ENCODE assay signal across 16 cellular contexts in the genomic region with DNA sequence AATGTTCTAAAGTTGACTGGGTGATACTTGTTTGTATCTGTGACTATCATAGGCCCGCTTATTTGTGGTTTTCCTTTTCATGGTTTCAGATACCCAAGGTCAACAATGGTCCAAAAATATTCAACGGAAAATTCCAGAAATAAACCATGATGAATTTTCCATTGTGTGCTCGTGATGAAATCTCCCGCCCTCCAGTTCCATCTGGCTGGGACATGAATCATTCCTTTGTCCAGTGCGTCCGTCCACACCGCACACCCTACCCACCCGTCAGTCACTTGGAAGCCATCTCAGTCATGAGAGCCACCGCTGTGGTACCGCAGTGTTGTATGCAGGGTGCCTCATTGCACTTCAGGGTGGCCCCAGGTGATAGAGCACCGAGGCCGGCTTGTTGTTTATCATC.
DNase-seq lines count a peak whose midpoint lies in the region; ATAC-seq and TF ChIP-seq lines count a peak whose summit lies in the region.
"Had no signal": no experiment of that assay in that cellular context is flagged by ENCODE, and none has a peak within 500 bp of the region (broad histone marks: within the 10 kb centered on the region; RNA-seq: fewer than 3 reads in every experiment).

No MANE protein-coding gene starts in this region.

- peak overlapping the region in 1 of 5 experiments; percentile 16 for H3K4me3 Mint-ChIP-seq in brain
- H3K4me3 Mint-ChIP-seq: activated CD4-positive, alpha-beta T cell treated with anti-CD3 and anti-CD28 coated beads, Interleukin-2, amount 10 ng/mL, durations not matched to agents 7 days and 5 days; CD8-positive, alpha-beta memory T cell had no signal

- peaks cover 65% of the 10 kb centered on the region for H3K4me1 Mint-ChIP-seq in brain
- H3K4me1 Mint-ChIP-seq: activated CD4-positive, alpha-beta T cell treated with anti-CD3 and anti-CD28 coated beads, Interleukin-2, amount 10 ng/mL, durations not matched to agents 7 days and 5 days; CD8-positive, alpha-beta memory T cell had no signal

- no peaks in the 10 kb centered on the region for H3K27me3 Mint-ChIP-seq in brain

- CTCF ChIA-PET in HEK293T (lab: Yijun Ruan, JAX): no interaction called here

- peak overlapping the region in 3 of 5 experiments; percentile 15 to 98 (median 63) for H3K27ac Mint-ChIP-seq in brain
- H3K27ac Mint-ChIP-seq: activated CD4-positive, alpha-beta T cell treated with anti-CD3 and anti-CD28 coated beads, Interleukin-2, amount 10 ng/mL, durations not matched to agents 7 days and 5 days; CD8-positive, alpha-beta memory T cell had no signal

- peaks cover 0 to 11% (median 3%) of the 10 kb centered on the region in 5 experiments for H3K9me3 Mint-ChIP-seq in brain
- H3K9me3 Mint-ChIP-seq: activated CD4-positive, alpha-beta T cell treated with anti-CD3 and anti-CD28 coated beads, Interleukin-2, amount 10 ng/mL, durations not matched to agents 7 days and 5 days had no signal

- TF ChIP-seq CTCF in brain (conservative IDR thresholded peaks at IDR 0.05): no peak

- DNase-seq in M059J (ENCODE audit: low read depth) (peak; percentile 49), islet precursor cell (peak; percentile 31), putamen (ENCODE audit: low spot score) (peak; percentile 65), HEK293T (ENCODE audit: extremely low spot score) (no peak), GF-D8 (lab: John Stamatoyannopoulos, UW) (no peak), NCI-H2196 treated with DMSO at 0.1 percent for 48 hours (lab: John Stamatoyannopoulos, UW; ENCODE audit: unreplicated experiment) (no peak)
- DNase-seq: activated CD4-positive, alpha-beta T cell treated with anti-CD3 and anti-CD28 coated beads, Interleukin-2, amount 10 ng/mL, durations not matched to agents 7 days and 5 days; activated effector memory CD4-positive, alpha-beta T cell treated with Interleukin-2 at 50 U/mL for 16 hours; CD8-positive, alpha-beta memory T cell; DMS79; Karpas-422; NCI-H1092 treated with DMSO at 0.1 percent for 48 hours; NCI-H2081; stimulated activated CD4-positive, alpha-beta T cell treated with anti-CD3 and anti-CD28 coated beads, Interleukin-15, amount 100 ng/mL, for 24 hours had no signal

- POLR2A ChIA-PET in HEK293T (lab: Yijun Ruan, JAX): no interaction called here

- no peak for ATAC-seq in GM18858 (IDR thresholded peaks at IDR 0.05; ENCODE audit: unreplicated experiment)

- H3K36me3 Mint-ChIP-seq in brain: peaks cover 7% of the 10 kb centered on the region
- H3K36me3 Mint-ChIP-seq: CD8-positive, alpha-beta memory T cell had no signal

TF ChIP-seq in HEK293T, 16 proteins besides CTCF, POLR2A, EP300 and RAD21:
- TF ChIP-seq PKNOX1 (IDR thresholded peaks at IDR 0.05) (no peak), CTBP1 (IDR thresholded peaks at IDR 0.05; ENCODE audit: borderline replicate concordance) (no peak), LEF1 (IDR thresholded peaks at IDR 0.05; ENCODE audit: borderline replicate concordance) (no peak), ZNF384 (IDR thresholded peaks at IDR 0.05) (no peak), BHLHE40 (IDR thresholded peaks at IDR 0.05; ENCODE audit: borderline replicate concordance) (no peak), HDGF (IDR thresholded peaks at IDR 0.05; ENCODE audit: borderline replicate concordance) (no peak), FOXA1 (IDR thresholded peaks at IDR 0.05) (no peak), NFRKB (IDR thresholded peaks at IDR 0.05) (no peak), ARNT (IDR thresholded peaks at IDR 0.05) (no peak), SUZ12 (IDR thresholded peaks at IDR 0.05) (no peak), ELF4 (IDR thresholded peaks at IDR 0.05) (no peak), FOXM1 (IDR thresholded peaks at IDR 0.05; ENCODE audit: borderline replicate concordance) (no peak), SP1 (IDR thresholded peaks at IDR 0.05) (no peak)

Comparison
In these comparisons a context has a peak if more than half of its experiments do, and no peak if none do; other contexts are left out.
1. DNase-seq: peak in M059J (single experiment), islet precursor cell (single experiment) and putamen (single experiment); none in HEK293T (single experiment), GF-D8 (single experiment) and NCI-H2196 treated with DMSO at 0.1 percent for 48 hours (single experiment).